ENCODE assay signal across 14 cellular contexts in genomic region chr6:106525885-106526280, GRCh38.
DNase-seq lines count a peak whose midpoint lies in the region; ATAC-seq and TF ChIP-seq lines count a peak whose summit lies in the region.
"Had no signal": no experiment of that assay in that cellular context is flagged by ENCODE, and none has a peak within 500 bp of the region (broad histone marks: within the 10 kb centered on the region; RNA-seq: fewer than 3 reads in every experiment).

No MANE protein-coding gene starts in this region.

- H3K27ac ChIP-seq in KMS-11, result no peak overlapping the region
- H3K27ac ChIP-seq in naive thymus-derived CD4-positive, alpha-beta T cell (ENCODE audit: low read depth, low read length), result peak overlapping the region; percentile 86
- H3K27ac ChIP-seq: 22Rv1 had no signal

- no peaks in the 10 kb centered on the region for H4K20me1 ChIP-seq in KMS-11 (ENCODE audit: insufficient read depth)

- peak overlapping the region; percentile 93 for H3K27ac Mint-ChIP-seq in activated T-helper 17 cell treated with anti-CD3 and anti-CD28 coated beads, Interleukin-2, amount 50 U/mL, for 72 hours
- peak overlapping the region; percentile 9 to 98 (median 94) for H3K27ac Mint-ChIP-seq in naive thymus-derived CD4-positive, alpha-beta T cell

- peaks cover 86% of the 10 kb centered on the region for H3K36me3 Mint-ChIP-seq in activated T-helper 17 cell treated with anti-CD3 and anti-CD28 coated beads, Interleukin-2, amount 50 U/mL, for 72 hours (ENCODE audit: low read depth)
- peaks cover 9 to 40% (median 32%) of the 10 kb centered on the region in 5 donors for H3K36me3 Mint-ChIP-seq in naive thymus-derived CD4-positive, alpha-beta T cell

- no peaks in the 10 kb centered on the region for H3K79me2 ChIP-seq in KMS-11 (ENCODE audit: insufficient read depth, low read depth)

- POLR2A ChIA-PET in naive thymus-derived CD4-positive, alpha-beta T cell (lab: Charles Lee), result interaction anchor here (0.6 to 9.3 kb wide), 9 partner anchors 9 to 68 kb away, joined by 3 to 173 read pairs (median 4); no protein-coding TSS in a partner anchor

- ATAC-seq in activated T-helper 17 cell treated with anti-CD3 and anti-CD28 coated beads, Interleukin-2, amount 50 U/mL, for 72 hours (replicated peaks), result no peak
- no peak for ATAC-seq in naive thymus-derived CD4-positive, alpha-beta T cell

- no peaks in the 10 kb centered on the region for H3K27me3 Mint-ChIP-seq in activated T-helper 17 cell treated with anti-CD3 and anti-CD28 coated beads, Interleukin-2, amount 50 U/mL, for 72 hours
- H3K27me3 Mint-ChIP-seq in naive thymus-derived CD4-positive, alpha-beta T cell, result no peaks in the 10 kb centered on the region

- H3K4me3 ChIP-seq in KMS-11 (IDR thresholded peaks at IDR 0.05; ENCODE audit: insufficient read depth, low read depth, low read length), result no peak overlapping the region
- H3K4me3 ChIP-seq in naive thymus-derived CD4-positive, alpha-beta T cell (ENCODE audit: low read length), result no peak overlapping the region

- H3K9ac ChIP-seq in KMS-11, result no peak overlapping the region

- CTCF ChIA-PET in naive thymus-derived CD4-positive, alpha-beta T cell (lab: Charles Lee), result interaction anchor here (1.0 to 8.0 kb wide), 2 partner anchors 13 to 81 kb away, joined by 3 to 74 read pairs; no protein-coding TSS in a partner anchor

- H3K4me1 ChIP-seq in KMS-11 (ENCODE audit: low read depth, poor library complexity, severe bottlenecking), result peaks cover 30% of the 10 kb centered on the region
- H3K4me1 ChIP-seq in naive thymus-derived CD4-positive, alpha-beta T cell (ENCODE audit: control insufficient read depth in 2 of 2, insufficient read depth in 2 of 2, low read length in 2 of 2), result peaks cover 10 to 11% of the 10 kb centered on the region in 2 donors

- H3K36me3 ChIP-seq in KMS-11 (ENCODE audit: insufficient read depth), result no peaks in the 10 kb centered on the region
- peaks cover 11 to 14% (median 14%) of the 10 kb centered on the region in 3 experiments for H3K36me3 ChIP-seq in naive thymus-derived CD4-positive, alpha-beta T cell (ENCODE audit: control insufficient read depth in 2 of 3, insufficient read depth in 3 of 3, low read length in 3 of 3)

- H3K4me3 Mint-ChIP-seq in activated T-helper 17 cell treated with anti-CD3 and anti-CD28 coated beads, Interleukin-2, amount 50 U/mL, for 72 hours, result peak overlapping the region; percentile 84
- peak overlapping the region in 8 of 10 donors; percentile 57 to 96 (median 92) for H3K4me3 Mint-ChIP-seq in naive thymus-derived CD4-positive, alpha-beta T cell

- peaks cover 36% of the 10 kb centered on the region for H3K4me1 Mint-ChIP-seq in activated T-helper 17 cell treated with anti-CD3 and anti-CD28 coated beads, Interleukin-2, amount 50 U/mL, for 72 hours
- peaks cover 24 to 79% (median 65%) of the 10 kb centered on the region in 7 donors for H3K4me1 Mint-ChIP-seq in naive thymus-derived CD4-positive, alpha-beta T cell

- no peak for TF ChIP-seq CTCF in KMS-11 (conservative IDR thresholded peaks at IDR 0.05; ENCODE audit: low read depth, low read length)

- H3K4me2 ChIP-seq in KMS-11, result peak overlapping the region; percentile 94

- DNase-seq in DMS53 (lab: John Stamatoyannopoulos, UW) (peak; percentile 2), DMS53 treated with DMSO at 0.1 percent for 48 hours (lab: John Stamatoyannopoulos, UW; ENCODE audit: unreplicated experiment) (no peak), NCI-H1105 treated with DMSO at 0.1 percent for 48 hours (lab: John Stamatoyannopoulos, UW) (no peak), head of caudate nucleus (no peak), SHP77 treated with DMSO at 0.1 percent for 48 hours (lab: John Stamatoyannopoulos, UW) (no peak)
- peak in 3 of 9 donors; percentile 19 to 41 (median 40) for DNase-seq in naive thymus-derived CD4-positive, alpha-beta T cell
- DNase-seq: cerebellar nuclear complex; DMS 273 treated with DMSO at 0.1 percent for 48 hours; NCI-H2029 treated with DMSO at 0.1 percent for 48 hours; stimulated activated CD4-positive, alpha-beta T cell treated with anti-CD3 and anti-CD28 coated beads, Interleukin-4, amount 100 ng/mL, for 4 hours had no signal

- no peak overlapping the region for H2AFZ ChIP-seq in KMS-11 (ENCODE audit: low read depth)

- no peaks in the 10 kb centered on the region for H3K9me3 Mint-ChIP-seq in activated T-helper 17 cell treated with anti-CD3 and anti-CD28 coated beads, Interleukin-2, amount 50 U/mL, for 72 hours
- H3K9me3 Mint-ChIP-seq in naive thymus-derived CD4-positive, alpha-beta T cell, result no peaks in the 10 kb centered on the region

- intact Hi-C loops in naive thymus-derived CD4-positive, alpha-beta T cell (cut with micrococcal nuclease), result loop anchor here (1.0 to 10.0 kb wide), 7 partner anchors 8 to 1671 kb away; partner anchors contain the start of genes BEND3 (in 1 of the 2) and HACE1 (in 1 of the 2)
- intact Hi-C loops in head of caudate nucleus (cut with DNase I), result no loop called here

- H3K27me3 ChIP-seq in KMS-11 (ENCODE audit: insufficient read depth, low read depth), result no peaks in the 10 kb centered on the region
- no peaks in the 10 kb centered on the region for H3K27me3 ChIP-seq in naive thymus-derived CD4-positive, alpha-beta T cell (ENCODE audit: control insufficient read depth in 2 of 2, insufficient read depth in 2 of 2, low read length in 2 of 2)
- H3K27me3 ChIP-seq: suprapubic skin had no signal

- no peaks in the 10 kb centered on the region for H3K9me3 ChIP-seq in naive thymus-derived CD4-positive, alpha-beta T cell (ENCODE audit: control insufficient read depth in 2 of 3, low read length in 3 of 3)
- H3K9me3 ChIP-seq: suprapubic skin had no signal
